ENCODE assay signal across 30 cellular contexts in the genomic region with DNA sequence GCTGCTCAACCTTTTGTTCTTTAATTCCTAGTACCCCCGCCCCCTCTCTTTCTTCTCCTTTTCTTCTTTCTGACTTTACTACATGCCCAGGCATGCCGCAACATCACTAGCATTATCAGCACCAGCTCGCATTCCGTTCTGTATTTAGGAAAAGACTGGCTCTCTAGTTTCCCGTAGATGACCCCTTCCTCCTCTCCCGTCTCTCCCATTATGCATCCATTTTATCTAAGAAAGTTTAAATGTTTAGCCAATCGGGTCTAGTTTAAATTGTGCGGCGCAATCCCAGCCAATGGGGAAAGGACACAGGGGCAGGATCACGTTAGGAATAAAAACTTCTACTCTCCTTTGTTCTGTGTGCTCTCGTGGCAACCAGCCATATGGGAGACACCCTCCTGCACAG. TPM values are rescaled to one million over a fixed set of nuclear protein-coding genes. Genes with fewer than 3 reads are reported as not detected.
DNase-seq lines count a peak whose midpoint lies in the region; ATAC-seq and TF ChIP-seq lines count a peak whose summit lies in the region.
"Had no signal": no experiment of that assay in that cellular context is flagged by ENCODE, and none has a peak within 500 bp of the region (broad histone marks: within the 10 kb centered on the region; RNA-seq: fewer than 3 reads in every experiment).

No MANE protein-coding gene starts in this region.

- H3K27me3 ChIP-seq in HAP-1 (ENCODE audit: low read depth) (0 out of 2 replicates have a peak, but pooled peaks cover 4% of the 10 kb centered on the region), endodermal cell (ENCODE audit: control insufficient read depth, insufficient read depth, low read length, poor library complexity, severe bottlenecking) (no peaks in the 10 kb centered on the region), neuronal stem cell (ENCODE audit: control insufficient read depth in 3 of 3, insufficient read depth in 3 of 3, low read depth in 1 of 3, low read length in 3 of 3) (no peaks in the 10 kb centered on the region), upper lobe of right lung (peaks cover 9% of the 10 kb centered on the region)
- H3K27me3 ChIP-seq: Peyer's patch had no signal

- TF ChIP-seq CTCF in endodermal cell (conservative IDR thresholded peaks at IDR 0.05) (no peak), upper lobe of right lung (IDR thresholded peaks at IDR 0.05) (no peak)

- H2BK5ac ChIP-seq in neuronal stem cell (ENCODE audit: low read length) = no peak overlapping the region

- peak overlapping the region; percentile 14 for H2AFZ ChIP-seq in neuronal stem cell (ENCODE audit: low read length)

- H3K4me3 ChIP-seq in HAP-1 (no peak overlapping the region), endodermal cell (ENCODE audit: low read length) (no peak overlapping the region), neuronal stem cell (ENCODE audit: low read length in 2 of 2) (no peak overlapping the region), upper lobe of right lung (no peak overlapping the region)
- H3K4me3 ChIP-seq: BLaER1 treated with 17β-estradiol and CSF1 and Interleukin-3, amounts not matched to agents 10 nM and 100 nM; Peyer's patch; prostate gland; tibial nerve had no signal

- H3K27me3 Mint-ChIP-seq in endodermal cell (ENCODE audit: insufficient read depth) = no peaks in the 10 kb centered on the region
- H3K27me3 Mint-ChIP-seq: activated CD4-positive, alpha-beta T cell treated with anti-CD3 and anti-CD28 coated beads for 36 hours; activated naive CD8-positive, alpha-beta T cell had no signal

- H3K79me1 ChIP-seq in neuronal stem cell (ENCODE audit: low read depth, low read length) = no peaks in the 10 kb centered on the region

- peaks cover 18% of the 10 kb centered on the region for H3K4me1 Mint-ChIP-seq in endodermal cell
- H3K4me1 Mint-ChIP-seq: activated CD4-positive, alpha-beta T cell treated with anti-CD3 and anti-CD28 coated beads for 36 hours had no signal

- no peaks in the 10 kb centered on the region for H3K9me3 ChIP-seq in HAP-1
- peaks cover 13% of the 10 kb centered on the region for H3K9me3 ChIP-seq in endodermal cell (ENCODE audit: control insufficient read depth, low read length)
- H3K9me3 ChIP-seq in neuronal stem cell (replicated peaks in 1 of 2; ENCODE audit: control insufficient read depth in 2 of 2, insufficient read depth in 1 of 2, low read depth in 1 of 2, low read length in 2 of 2) = peaks cover 2 to 4% of the 10 kb centered on the region in 2 donors
- no peaks in the 10 kb centered on the region for H3K9me3 ChIP-seq in upper lobe of right lung
- H3K9me3 ChIP-seq: prostate gland had no signal

- H3K4me3 Mint-ChIP-seq in endodermal cell = no peak overlapping the region
- H3K4me3 Mint-ChIP-seq: activated CD4-positive, alpha-beta T cell treated with anti-CD3 and anti-CD28 coated beads for 36 hours; activated naive CD8-positive, alpha-beta T cell had no signal

- no peaks in the 10 kb centered on the region for H3K36me3 Mint-ChIP-seq in endodermal cell (ENCODE audit: low read depth)

- in situ Hi-C loops in HAP-1 (cut with MboI; ENCODE audit: low sequenced_read_pairs) = no loop called here

- H2BK15ac ChIP-seq in neuronal stem cell (ENCODE audit: low read length) = no peak overlapping the region

- H3K27ac ChIP-seq in endodermal cell (ENCODE audit: low read depth, low read length) (peak overlapping the region; percentile 40), neuronal stem cell (replicated peaks; ENCODE audit: low read length) (peak overlapping the region; percentile 71), upper lobe of right lung (no peak overlapping the region)
- H3K27ac ChIP-seq: epithelial cell of prostate, Peyer's patch, prostate gland, tibial nerve had no signal

- WGBS in endodermal cell (ENCODE audit: insufficient coverage in 1 of 2, insufficient read length in 1 of 2), 2 experiments = 74 to 82% methylated on average over 8 to 11 of the region's 11 CpGs
- no CpG with 5 or more reads among the region's 11 CpGs for WGBS in neuronal stem cell (ENCODE audit: extremely low coverage in 2 of 2, insufficient read length in 2 of 2, insufficient replicate concordance in 1 of 2), 2 donors

- intact Hi-C loops in upper lobe of right lung (cut with DNase I) = no loop called here

- no peak overlapping the region for H2BK120ac ChIP-seq in neuronal stem cell (ENCODE audit: low read depth, low read length)

- no peak overlapping the region for H2AK5ac ChIP-seq in neuronal stem cell (ENCODE audit: low read depth, low read length)

- no peak overlapping the region for H3K23ac ChIP-seq in neuronal stem cell (ENCODE audit: low read depth, low read length, poor library complexity)

- H3K9ac ChIP-seq in endodermal cell (ENCODE audit: extremely low read depth, low read length, poor library complexity, severe bottlenecking) (no peak overlapping the region), neuronal stem cell (ENCODE audit: low read depth, low read length, poor library complexity) (no peak overlapping the region)
- H3K9ac ChIP-seq: BLaER1 treated with 17β-estradiol and CSF1 and Interleukin-3, amounts not matched to agents 10 nM and 100 nM had no signal

- H3K4me2 ChIP-seq in neuronal stem cell (ENCODE audit: insufficient read depth, low read length, poor library complexity, severe bottlenecking) = no peak overlapping the region
- H3K4me2 ChIP-seq: BLaER1 treated with 17β-estradiol and CSF1 and Interleukin-3, amounts not matched to agents 10 nM and 100 nM had no signal

- peak; percentile 16 to 37 for DNase-seq in HAP-1 (ENCODE audit: low spot score in 2 of 2)
- DNase-seq in NCI-H2227 treated with DMSO at 0.1 percent for 48 hours (lab: John Stamatoyannopoulos, UW) = peak; percentile 25
- DNase-seq in endodermal cell = peak; percentile 56
- DNase-seq in neuronal stem cell (ENCODE audit: low spot score) = peak; percentile 29
- DNase-seq in cortex of kidney (lab: John Stamatoyannopoulos, UW) = no peak
- DNase-seq in NCI-H510A treated with DMSO at 0.1 percent for 48 hours (lab: John Stamatoyannopoulos, UW) = no peak
- no peak for DNase-seq in upper lobe of right lung
- DNase-seq: activated CD4-positive, alpha-beta T cell treated with anti-CD3 and anti-CD28 coated beads for 36 hours; DMS153; effector CD4-positive, alpha-beta T cell; hippocampal formation; mesenchymal stem cell; NCI-H1092; NCI-H1694 treated with DMSO at 0.1 percent for 48 hours; NCI-H226; Peyer's patch; SHP77; stimulated activated CD4-positive, alpha-beta T cell treated with anti-CD3 and anti-CD28 coated beads, Interleukin-4, amount 100 ng/mL, for 1 hour; SW 1271 had no signal

- H3K9me3 Mint-ChIP-seq in endodermal cell = no peaks in the 10 kb centered on the region
- H3K9me3 Mint-ChIP-seq: activated T-helper 2 cell treated with anti-CD3 and anti-CD28 coated beads, Interferon-gamma antibody, Interleukin-2, Interleukin-4, amounts not matched to agents 10 μg/mL and 5 μg/mL and 100 μg/mL, durations not matched to agents 14 hours and 24 hours and 36 hours had no signal

- H3K36me3 ChIP-seq in HAP-1 (replicated peaks) = no peaks in the 10 kb centered on the region
- no peaks in the 10 kb centered on the region for H3K36me3 ChIP-seq in endodermal cell (ENCODE audit: control insufficient read depth, insufficient read depth, low read length)
- no peaks in the 10 kb centered on the region for H3K36me3 ChIP-seq in neuronal stem cell (replicated peaks in 1 of 2; ENCODE audit: control insufficient read depth in 2 of 2, insufficient read depth in 2 of 2, low read length in 2 of 2)
- H3K36me3 ChIP-seq in upper lobe of right lung = no peaks in the 10 kb centered on the region
- H3K36me3 ChIP-seq: BLaER1 treated with 17β-estradiol and CSF1 and Interleukin-3, amounts not matched to agents 10 nM and 100 nM; Peyer's patch; prostate gland; tibial nerve had no signal

- no peak overlapping the region for H2BK12ac ChIP-seq in neuronal stem cell (ENCODE audit: low read length)

- H4K91ac ChIP-seq in neuronal stem cell (ENCODE audit: low read depth, low read length, poor library complexity) = no peak overlapping the region

- H3K14ac ChIP-seq in neuronal stem cell (ENCODE audit: low read length) = no peak overlapping the region

- no peak for ATAC-seq in upper lobe of right lung
- ATAC-seq: activated CD4-positive, alpha-beta T cell treated with anti-CD3 and anti-CD28 coated beads for 36 hours; HCT116; left lobe of liver; sciatic nerve had no signal

- no peak overlapping the region for H4K8ac ChIP-seq in neuronal stem cell (ENCODE audit: low read depth, low read length)

- H3K18ac ChIP-seq in neuronal stem cell (ENCODE audit: low read length) = no peak overlapping the region

- no peak overlapping the region for H3K27ac Mint-ChIP-seq in endodermal cell
- H3K27ac Mint-ChIP-seq: activated CD4-positive, alpha-beta T cell treated with anti-CD3 and anti-CD28 coated beads for 36 hours; activated naive CD8-positive, alpha-beta T cell; activated T-helper 2 cell treated with anti-CD3 and anti-CD28 coated beads, Interferon-gamma antibody, Interleukin-2, Interleukin-4, amounts not matched to agents 10 μg/mL and 5 μg/mL and 100 μg/mL, durations not matched to agents 14 hours and 24 hours and 36 hours; IgD-negative memory B cell had no signal

- H3K4me1 ChIP-seq in HAP-1 = no peaks in the 10 kb centered on the region
- H3K4me1 ChIP-seq in endodermal cell (ENCODE audit: control insufficient read depth, insufficient read depth, low read length) = no peaks in the 10 kb centered on the region
- H3K4me1 ChIP-seq in neuronal stem cell (ENCODE audit: control insufficient read depth in 2 of 2, insufficient read depth in 1 of 2, low read depth in 1 of 2, low read length in 2 of 2) = peaks cover 1 to 7% of the 10 kb centered on the region in 2 donors
- H3K4me1 ChIP-seq in upper lobe of right lung = peaks cover 3% of the 10 kb centered on the region
- H3K4me1 ChIP-seq: Peyer's patch, prostate gland, tibial nerve had no signal

- H3K4ac ChIP-seq in neuronal stem cell (ENCODE audit: low read length) = no peak overlapping the region

RNA-seq across cellular contexts. Expression of a gene that starts 2.4 kb away (rescaled TPM):
- not detected for total RNA-seq in endodermal cell
- polyA plus RNA-seq in endodermal cell (2013, experiment 1 of 2) = not detected
- polyA plus RNA-seq in endodermal cell (2013, experiment 2 of 2) = not detected
- polyA plus RNA-seq in neuronal stem cell (2013, experiment 1 of 2) = not detected
- 0.03 TPM for polyA plus RNA-seq in neuronal stem cell (2013, experiment 2 of 2)
- total RNA-seq in upper lobe of right lung = not detected
- total RNA-seq: activated CD4-positive, alpha-beta T cell treated with anti-CD3 and anti-CD28 coated beads for 36 hours; activated T-helper 2 cell treated with anti-CD3 and anti-CD28 coated beads, Interferon-gamma antibody, Interleukin-2, Interleukin-4, amounts not matched to agents 10 μg/mL and 5 μg/mL and 100 μg/mL, durations not matched to agents 14 hours and 24 hours and 36 hours; left lobe of liver; myocyte; Peyer's patch; prostate gland; sciatic nerve; tibial nerve had no signal
- polyA plus RNA-seq: IgD-negative memory B cell had no signal

RNA-seq across cellular contexts. Expression of a gene that starts 5.7 kb away (rescaled TPM):
- not detected for total RNA-seq in endodermal cell
- polyA plus RNA-seq in endodermal cell (2013, experiment 1 of 2) = 0.18 TPM
- polyA plus RNA-seq in endodermal cell (2013, experiment 2 of 2) = not detected
- polyA plus RNA-seq in neuronal stem cell (2013, experiment 1 of 2) = 0.06 TPM
- not detected for polyA plus RNA-seq in neuronal stem cell (2013, experiment 2 of 2)
- not detected for total RNA-seq in upper lobe of right lung
- total RNA-seq: activated CD4-positive, alpha-beta T cell treated with anti-CD3 and anti-CD28 coated beads for 36 hours; activated T-helper 2 cell treated with anti-CD3 and anti-CD28 coated beads, Interferon-gamma antibody, Interleukin-2, Interleukin-4, amounts not matched to agents 10 μg/mL and 5 μg/mL and 100 μg/mL, durations not matched to agents 14 hours and 24 hours and 36 hours; left lobe of liver; myocyte; Peyer's patch; prostate gland; sciatic nerve; tibial nerve had no signal
- polyA plus RNA-seq: IgD-negative memory B cell had no signal

RNA-seq across cellular contexts. Expression of a gene that starts 13.8 kb away (rescaled TPM):
- total RNA-seq in endodermal cell (not detected), upper lobe of right lung (not detected)
- polyA plus RNA-seq in endodermal cell (2013, experiment 1 of 2) = not detected
- not detected for polyA plus RNA-seq in endodermal cell (2013, experiment 2 of 2)
- polyA plus RNA-seq in neuronal stem cell (2013, experiment 1 of 2) = not detected
- not detected for polyA plus RNA-seq in neuronal stem cell (2013, experiment 2 of 2)
- total RNA-seq: activated CD4-positive, alpha-beta T cell treated with anti-CD3 and anti-CD28 coated beads for 36 hours; activated T-helper 2 cell treated with anti-CD3 and anti-CD28 coated beads, Interferon-gamma antibody, Interleukin-2, Interleukin-4, amounts not matched to agents 10 μg/mL and 5 μg/mL and 100 μg/mL, durations not matched to agents 14 hours and 24 hours and 36 hours; left lobe of liver; myocyte; Peyer's patch; prostate gland; sciatic nerve; tibial nerve had no signal
- polyA plus RNA-seq: IgD-negative memory B cell had no signal

RNA-seq across cellular contexts. Expression of a gene that starts 17.6 kb away (rescaled TPM):
- not detected for total RNA-seq in endodermal cell
- not detected for polyA plus RNA-seq in endodermal cell (2013, experiment 1 of 2)
- not detected for polyA plus RNA-seq in endodermal cell (2013, experiment 2 of 2)
- not detected for polyA plus RNA-seq in neuronal stem cell (2013, experiment 1 of 2)
- not detected for polyA plus RNA-seq in neuronal stem cell (2013, experiment 2 of 2)
- total RNA-seq in upper lobe of right lung = not detected
- total RNA-seq: activated CD4-positive, alpha-beta T cell treated with anti-CD3 and anti-CD28 coated beads for 36 hours; activated T-helper 2 cell treated with anti-CD3 and anti-CD28 coated beads, Interferon-gamma antibody, Interleukin-2, Interleukin-4, amounts not matched to agents 10 μg/mL and 5 μg/mL and 100 μg/mL, durations not matched to agents 14 hours and 24 hours and 36 hours; left lobe of liver; myocyte; Peyer's patch; prostate gland; sciatic nerve; tibial nerve had no signal
- polyA plus RNA-seq: IgD-negative memory B cell had no signal

RNA-seq across cellular contexts. Expression of a gene that starts 24.5 kb away (rescaled TPM):
- total RNA-seq in endodermal cell (not detected), upper lobe of right lung (not detected)
- not detected for polyA plus RNA-seq in endodermal cell (2013, experiment 1 of 2)
- polyA plus RNA-seq in endodermal cell (2013, experiment 2 of 2) = not detected
- polyA plus RNA-seq in neuronal stem cell (2013, experiment 1 of 2) = not detected
- polyA plus RNA-seq in neuronal stem cell (2013, experiment 2 of 2) = 0.01 TPM
- total RNA-seq: activated CD4-positive, alpha-beta T cell treated with anti-CD3 and anti-CD28 coated beads for 36 hours; activated T-helper 2 cell treated with anti-CD3 and anti-CD28 coated beads, Interferon-gamma antibody, Interleukin-2, Interleukin-4, amounts not matched to agents 10 μg/mL and 5 μg/mL and 100 μg/mL, durations not matched to agents 14 hours and 24 hours and 36 hours; left lobe of liver; myocyte; Peyer's patch; prostate gland; sciatic nerve; tibial nerve had no signal
- polyA plus RNA-seq: IgD-negative memory B cell had no signal

Comparison
In these comparisons a context has a peak if more than half of its experiments do, and no peak if none do; other contexts are left out.
1. DNase-seq: peak in HAP-1 (2 of 2), NCI-H2227 treated with DMSO at 0.1 percent for 48 hours (single experiment), endodermal cell (single experiment) and neuronal stem cell (single experiment); none in cortex of kidney (single experiment), NCI-H510A treated with DMSO at 0.1 percent for 48 hours (single experiment) and upper lobe of right lung (single experiment).